11 cellular contexts compared by ENCODE assay signal in genomic region chr10:22700489-22700888, GRCh38. TPM values are rescaled to one million over a fixed set of nuclear protein-coding genes. Genes with fewer than 3 reads are reported as not detected.
DNase-seq lines count a peak whose midpoint lies in the region; ATAC-seq, FAIRE-seq and TF ChIP-seq lines count a peak whose summit lies in the region.
"Had no signal": no experiment of that assay in that cellular context is flagged by ENCODE, and none has a peak within 500 bp of the region (broad histone marks: within the 10 kb centered on the region; RNA-seq: fewer than 3 reads in every experiment).

No MANE protein-coding gene starts in this region.

- no peaks in the 10 kb centered on the region for H3K9me3 Mint-ChIP-seq in natural killer cell treated with Interleukin-12 subunit alpha and Interleukin-12 subunit beta and Interleukin-15 and Interleukin-18, amount 100 ng/mL, for 72 hours

- H3K4me1 Mint-ChIP-seq in natural killer cell treated with Interleukin-12 subunit alpha and Interleukin-12 subunit beta and Interleukin-15 and Interleukin-18, amount 100 ng/mL, for 72 hours (ENCODE audit: low read depth in 2 of 2): peaks cover 66 to 72% of the 10 kb centered on the region in 2 donors

- H3K27ac Mint-ChIP-seq in natural killer cell treated with Interleukin-12 subunit alpha and Interleukin-12 subunit beta and Interleukin-15 and Interleukin-18, amount 100 ng/mL, for 72 hours: peak overlapping the region; percentile 74 to 83

- CTCF ChIA-PET in GM10248 (lab: Yijun Ruan, JAX): interaction anchor here (1.2 to 2.6 kb wide), 3 partner anchors 8 to 29 kb away, joined by 3 to 15 read pairs (median 6); no protein-coding TSS in a partner anchor

- no peak for TF ChIP-seq CTCF in GM10248 (IDR thresholded peaks at IDR 0.05; ENCODE audit: control extremely low read depth, extremely low read depth, low read depth, missing control alignments)

- no peak overlapping the region for H3K4me3 Mint-ChIP-seq in natural killer cell treated with Interleukin-12 subunit alpha and Interleukin-12 subunit beta and Interleukin-15 and Interleukin-18, amount 100 ng/mL, for 72 hours

- no peak for FAIRE-seq in RCC 7860 (lab: Jason Lieb, UNC)

- DNase-seq in NCI-H2171 treated with DMSO at 0.1 percent for 48 hours (lab: John Stamatoyannopoulos, UW): peak; percentile 8
- no peak for DNase-seq in NCI-H2171 (lab: John Stamatoyannopoulos, UW)
- DNase-seq in NCI-H146 treated with DMSO at 0.1 percent for 48 hours (lab: John Stamatoyannopoulos, UW; ENCODE audit: unreplicated experiment): peak; percentile 57
- DNase-seq in natural killer cell treated with Interleukin-12 subunit alpha and Interleukin-12 subunit beta and Interleukin-15 and Interleukin-18, amount 100 ng/mL, for 72 hours (ENCODE audit: low spot score): no peak
- DNase-seq in RCC 7860 (ENCODE audit: low spot score): no peak
- no peak for DNase-seq in GM10248 (ENCODE audit: extremely low spot score)
- no peak for DNase-seq in KG1 (lab: John Stamatoyannopoulos, UW)
- DNase-seq: DMS153, NCI-H187 treated with DMSO at 0.1 percent for 48 hours, PC-3 had no signal

- no peaks in the 10 kb centered on the region for H3K27me3 Mint-ChIP-seq in natural killer cell treated with Interleukin-12 subunit alpha and Interleukin-12 subunit beta and Interleukin-15 and Interleukin-18, amount 100 ng/mL, for 72 hours

- H3K36me3 Mint-ChIP-seq in natural killer cell treated with Interleukin-12 subunit alpha and Interleukin-12 subunit beta and Interleukin-15 and Interleukin-18, amount 100 ng/mL, for 72 hours: peaks cover 18% of the 10 kb centered on the region

- ATAC-seq in GM21619 (IDR thresholded peaks at IDR 0.05; ENCODE audit: unreplicated experiment): peak; percentile 33
- ATAC-seq in natural killer cell treated with Interleukin-12 subunit alpha and Interleukin-12 subunit beta and Interleukin-15 and Interleukin-18, amount 100 ng/mL, for 72 hours: no peak
- ATAC-seq: PC-3 had no signal

- POLR2A ChIA-PET in GM10248 (lab: Yijun Ruan, JAX): no interaction called here

RNA-seq across cellular contexts. Expression of gene PIP4K2A, which starts 13.9 kb away (rescaled TPM):
- total RNA-seq in natural killer cell treated with Interleukin-12 subunit alpha and Interleukin-12 subunit beta and Interleukin-15 and Interleukin-18, amount 100 ng/mL, for 72 hours: 100 to 1,000 TPM; 149 to 152 TPM

Comparison
In these comparisons a context has a peak if more than half of its experiments do, and no peak if none do; other contexts are left out.
1. DNase-seq: peak in NCI-H2171 treated with DMSO at 0.1 percent for 48 hours (single experiment) and NCI-H146 treated with DMSO at 0.1 percent for 48 hours (single experiment); none in NCI-H2171 (single experiment), natural killer cell treated with Interleukin-12 subunit alpha and Interleukin-12 subunit beta and Interleukin-15 and Interleukin-18, amount 100 ng/mL, for 72 hours (single experiment), RCC 7860 (single experiment), GM10248 (single experiment) and KG1 (single experiment).